8 cellular contexts compared by ENCODE assay signal in the genomic region with DNA sequence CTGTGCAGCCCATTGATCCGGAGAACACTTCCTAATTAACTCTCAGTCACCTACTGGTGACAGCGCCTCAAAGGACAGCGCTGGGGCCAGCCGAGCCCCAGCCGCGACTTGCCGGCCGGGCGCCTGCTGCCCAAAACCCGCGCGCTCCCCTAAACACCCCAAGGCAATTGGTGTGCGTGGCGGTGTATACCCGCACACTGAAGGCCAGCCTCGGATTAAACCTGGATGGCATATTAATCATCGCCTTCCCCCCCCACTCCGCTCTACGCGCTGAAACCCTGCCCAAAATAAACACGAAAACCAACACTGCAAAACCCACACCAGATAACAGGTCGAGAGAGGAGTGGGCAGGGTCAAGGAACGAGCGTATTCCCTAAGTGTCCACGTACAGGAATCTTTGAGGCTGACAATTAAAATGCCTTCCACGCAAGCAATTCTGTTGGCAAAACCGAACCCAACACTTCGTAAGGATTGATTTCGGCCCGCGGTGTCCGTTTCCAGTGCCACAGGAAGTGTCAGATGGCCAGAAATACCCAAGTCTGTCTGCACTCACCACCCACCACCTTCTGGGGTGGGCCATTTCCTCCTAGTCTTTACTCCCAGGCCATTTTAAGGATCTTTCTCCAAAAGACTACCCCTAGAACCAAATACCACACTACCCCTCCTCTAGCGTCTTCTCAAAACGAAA. TPM values are rescaled to one million over a fixed set of nuclear protein-coding genes. Genes with fewer than 3 reads are reported as not detected.
DNase-seq lines count a peak whose midpoint lies in the region; TF ChIP-seq lines count a peak whose summit lies in the region.

No MANE protein-coding gene starts in this region.

- H3K27ac ChIP-seq in VCaP (peak overlapping the region; percentile 81), skin epidermis (peak overlapping the region in 14 of 21 experiments; percentile 13 to 96 (median 91))

- peaks cover 18% of the 10 kb centered on the region for H3K9me3 Mint-ChIP-seq in glutamatergic neuron (ENCODE audit: unreplicated experiment)

- H3K4me1 Mint-ChIP-seq in glutamatergic neuron (ENCODE audit: low read depth, unreplicated experiment): peaks cover 20% of the 10 kb centered on the region

- peak overlapping the region; percentile 95 for H3K4me3 Mint-ChIP-seq in glutamatergic neuron (ENCODE audit: unreplicated experiment)

- DNase-seq in NCI-H1417 (lab: John Stamatoyannopoulos, UW): peak in 2 of 3 experiments; percentile 67
- no peak for DNase-seq in NCI-H1417 treated with DMSO at 0.1 percent for 48 hours (lab: John Stamatoyannopoulos, UW)
- no peak for DNase-seq in glutamatergic neuron
- no peak for DNase-seq in putamen (ENCODE audit: low spot score)
- DNase-seq in stimulated activated CD4-positive, alpha-beta T cell treated with anti-CD3 and anti-CD28 coated beads, Interleukin-15, amount 100 ng/mL, for 24 hours: no peak
- no peak for DNase-seq in RPMI8226

- no peak for TF ChIP-seq CTCF in VCaP (conservative IDR thresholded peaks at IDR 0.05)
- TF ChIP-seq CTCF in glutamatergic neuron (IDR thresholded peaks at IDR 0.05; ENCODE audit: partially characterized antibody, unreplicated experiment): no peak

- peak overlapping the region; percentile 85 for H3K27ac Mint-ChIP-seq in glutamatergic neuron (ENCODE audit: unreplicated experiment)

- H3K36me3 Mint-ChIP-seq in glutamatergic neuron (ENCODE audit: unreplicated experiment): no peaks in the 10 kb centered on the region

- peaks cover 20% of the 10 kb centered on the region for H3K27me3 Mint-ChIP-seq in glutamatergic neuron (ENCODE audit: unreplicated experiment)

- peak overlapping the region; percentile 41 to 77 (median 70) for H3K4me3 ChIP-seq in skin epidermis

RNA-seq across cellular contexts. Expression of gene BCOR, which starts 2.7 kb away (rescaled TPM):
- 59.0 TPM for total RNA-seq in glutamatergic neuron (ENCODE audit: unreplicated experiment)

Comparison
In these comparisons a context has a peak if more than half of its experiments do, and no peak if none do; other contexts are left out.
1. DNase-seq: peak in NCI-H1417 (2 of 3); none in NCI-H1417 treated with DMSO at 0.1 percent for 48 hours (single experiment), glutamatergic neuron (single experiment), putamen (single experiment), stimulated activated CD4-positive, alpha-beta T cell treated with anti-CD3 and anti-CD28 coated beads, Interleukin-15, amount 100 ng/mL, for 24 hours (single experiment) and RPMI8226 (single experiment).